Comparison of ENCODE assay signal across 8 cellular contexts in genomic region chr12:2291182-2291832, GRCh38.
DNase-seq lines count a peak whose midpoint lies in the region; ATAC-seq and TF ChIP-seq lines count a peak whose summit lies in the region.

No MANE protein-coding gene starts in this region.

- H3K27ac Mint-ChIP-seq in endothelial cell (ENCODE audit: unreplicated experiment), result no peak overlapping the region

- H3K79me1 ChIP-seq in neuronal stem cell (ENCODE audit: low read depth, low read length), result no peaks in the 10 kb centered on the region

- in situ Hi-C loops in SK-MEL-5 (cut with HindIII; ENCODE audit: low pct_unique_long_range_greater_than_20kb, low sequenced_read_pairs), result no loop called here

- WGBS in neuronal stem cell (ENCODE audit: extremely low coverage in 2 of 2, insufficient read length in 2 of 2, insufficient replicate concordance in 1 of 2), 2 donors, result no CpG with 5 or more reads among the region's 15 CpGs

- no peak overlapping the region for H3K9ac ChIP-seq in neuronal stem cell (ENCODE audit: low read depth, low read length, poor library complexity)

- H3K9me3 ChIP-seq in neuronal stem cell (replicated peaks in 1 of 2; ENCODE audit: control insufficient read depth in 2 of 2, insufficient read depth in 1 of 2, low read depth in 1 of 2, low read length in 2 of 2), result no peaks in the 10 kb centered on the region

- peak; percentile 89 for TF ChIP-seq CTCF in endothelial cell (IDR thresholded peaks at IDR 0.05; ENCODE audit: unreplicated experiment)

- no peak overlapping the region for H3K18ac ChIP-seq in neuronal stem cell (ENCODE audit: low read length)

- no peak overlapping the region for H2AFZ ChIP-seq in neuronal stem cell (ENCODE audit: low read length)

- no peak overlapping the region for H3K14ac ChIP-seq in neuronal stem cell (ENCODE audit: low read length)

- no peak overlapping the region for H3K4me3 ChIP-seq in neuronal stem cell (ENCODE audit: low read length in 2 of 2)

- no peak overlapping the region for H3K23ac ChIP-seq in neuronal stem cell (ENCODE audit: low read depth, low read length, poor library complexity)

- H4K8ac ChIP-seq in neuronal stem cell (ENCODE audit: low read depth, low read length), result no peak overlapping the region

- peaks cover 2% of the 10 kb centered on the region for H3K27me3 Mint-ChIP-seq in endothelial cell (ENCODE audit: unreplicated experiment)

- DNase-seq in NCI-H446 (lab: John Stamatoyannopoulos, UW) (peak; percentile 31 to 57), NCI-H446 treated with DMSO at 0.1 percent for 48 hours (lab: John Stamatoyannopoulos, UW) (no peak), HPDE6-E6E7 (ENCODE audit: extremely low spot score) (peak; percentile 29), SK-MEL-5 (ENCODE audit: low read depth, low spot score) (peak; percentile 69), endothelial cell (ENCODE audit: low spot score) (peak; percentile 64), neuronal stem cell (ENCODE audit: low spot score) (peak; percentile 36), sciatic nerve (ENCODE audit: low spot score) (no peak), dedifferentiated amniotic fluid mesenchymal stem cell (ENCODE audit: extremely low spot score) (no peak)

- no peak overlapping the region for H2BK5ac ChIP-seq in neuronal stem cell (ENCODE audit: low read length)

- H3K9me3 Mint-ChIP-seq in endothelial cell (ENCODE audit: unreplicated experiment), result no peaks in the 10 kb centered on the region

- no peak overlapping the region for H3K4me3 Mint-ChIP-seq in endothelial cell (ENCODE audit: unreplicated experiment)

- H3K4me1 ChIP-seq in neuronal stem cell (ENCODE audit: control insufficient read depth in 2 of 2, insufficient read depth in 1 of 2, low read depth in 1 of 2, low read length in 2 of 2), result peaks cover 0 to 2% of the 10 kb centered on the region in 2 donors

- no peak overlapping the region for H2AK5ac ChIP-seq in neuronal stem cell (ENCODE audit: low read depth, low read length)

- intact Hi-C loops in sciatic nerve (cut with DNase I), result no loop called here

- H2BK12ac ChIP-seq in neuronal stem cell (ENCODE audit: low read length), result no peak overlapping the region

- peaks cover 26% of the 10 kb centered on the region for H3K4me1 Mint-ChIP-seq in endothelial cell (ENCODE audit: unreplicated experiment)

- no peak for ATAC-seq in sciatic nerve

- no peak overlapping the region for H3K27ac ChIP-seq in neuronal stem cell (replicated peaks; ENCODE audit: low read length)

- no peaks in the 10 kb centered on the region for H3K36me3 ChIP-seq in neuronal stem cell (replicated peaks in 1 of 2; ENCODE audit: control insufficient read depth in 2 of 2, insufficient read depth in 2 of 2, low read length in 2 of 2)

- H3K36me3 Mint-ChIP-seq in endothelial cell (ENCODE audit: low read depth, unreplicated experiment), result no peaks in the 10 kb centered on the region

- no peak overlapping the region for H2BK120ac ChIP-seq in neuronal stem cell (ENCODE audit: low read depth, low read length)

- no peak overlapping the region for H3K4me2 ChIP-seq in neuronal stem cell (ENCODE audit: insufficient read depth, low read length, poor library complexity, severe bottlenecking)

- no peak overlapping the region for H4K91ac ChIP-seq in neuronal stem cell (ENCODE audit: low read depth, low read length, poor library complexity)

- no peak overlapping the region for H3K4ac ChIP-seq in neuronal stem cell (ENCODE audit: low read length)

- H3K27me3 ChIP-seq in neuronal stem cell (ENCODE audit: control insufficient read depth in 3 of 3, insufficient read depth in 3 of 3, low read depth in 1 of 3, low read length in 3 of 3), result no peaks in the 10 kb centered on the region

- H2BK15ac ChIP-seq in neuronal stem cell (ENCODE audit: low read length), result no peak overlapping the region

Comparison
In these comparisons a context has a peak if more than half of its experiments do, and no peak if none do; other contexts are left out.
1. DNase-seq: peak in NCI-H446 (2 of 2), HPDE6-E6E7 (single experiment), SK-MEL-5 (single experiment), endothelial cell (single experiment) and neuronal stem cell (single experiment); none in NCI-H446 treated with DMSO at 0.1 percent for 48 hours (single experiment), sciatic nerve (single experiment) and dedifferentiated amniotic fluid mesenchymal stem cell (single experiment).